Comparison of ENCODE assay signal across 18 cellular contexts in genomic region chr10:11520892-11521291, GRCh38.
DNase-seq lines count a peak whose midpoint lies in the region; ATAC-seq, FAIRE-seq and TF ChIP-seq lines count a peak whose summit lies in the region.
"Had no signal": no experiment of that assay in that cellular context is flagged by ENCODE, and none has a peak within 500 bp of the region (broad histone marks: within the 10 kb centered on the region; RNA-seq: fewer than 3 reads in every experiment).

No MANE protein-coding gene starts in this region.

- H3K36me3 ChIP-seq in RWPE2 (ENCODE audit: low read depth): peaks cover 10% of the 10 kb centered on the region
- peaks cover 0 to 3% (median 0%) of the 10 kb centered on the region in 5 donors for H3K36me3 ChIP-seq in subcutaneous abdominal adipose tissue (ENCODE audit: control insufficient read depth in 5 of 5, insufficient read depth in 5 of 5, low read length in 5 of 5)

- H3K9me3 ChIP-seq in RWPE2 (ENCODE audit: severe bottlenecking) (no peaks in the 10 kb centered on the region), subcutaneous abdominal adipose tissue (ENCODE audit: control insufficient read depth in 5 of 5, low read length in 5 of 5) (no peaks in the 10 kb centered on the region)
- H3K9me3 ChIP-seq: BLaER1, HAP-1, SJCRH30 had no signal

- peak; percentile 5 for FAIRE-seq in GM18507 (lab: Jason Lieb, UNC)
- peak; percentile 45 for FAIRE-seq in endometrium (lab: Jason Lieb, UNC)

- H3K9ac ChIP-seq in subcutaneous abdominal adipose tissue (ENCODE audit: low read length in 5 of 5): no peak overlapping the region
- H3K9ac ChIP-seq: BLaER1 had no signal

- peak; percentile 24 for TF ChIP-seq CTCF in RWPE2 (IDR thresholded peaks at IDR 0.05; ENCODE audit: poor library complexity, severe bottlenecking)

- ATAC-seq in RWPE2 (ENCODE audit: low read depth): no peak
- ATAC-seq in HG03520 (IDR thresholded peaks at IDR 0.05; ENCODE audit: unreplicated experiment): no peak
- ATAC-seq in HG03025 (IDR thresholded peaks at IDR 0.05; ENCODE audit: low FRiP score, unreplicated experiment): no peak
- no peak for ATAC-seq in HG03521 (IDR thresholded peaks at IDR 0.05; ENCODE audit: unreplicated experiment)

- DNase-seq in GM18507 (ENCODE audit: extremely low spot score, insufficient read length, low read depth) (no peak), RWPE2 (ENCODE audit: low spot score) (no peak), D341Med (ENCODE audit: low spot score) (no peak)
- DNase-seq: CD8-positive, alpha-beta memory T cell; DMS 273 treated with DMSO at 0.1 percent for 48 hours; NCI-H1417; NCI-H2029; NCI-H510A treated with DMSO at 0.1 percent for 48 hours; RPMI8226; SJCRH30; SW 1271 had no signal

- H3K27me3 ChIP-seq in RWPE2 (ENCODE audit: insufficient read depth, poor library complexity, severe bottlenecking): no peaks in the 10 kb centered on the region
- no peaks in the 10 kb centered on the region for H3K27me3 ChIP-seq in subcutaneous abdominal adipose tissue (ENCODE audit: control insufficient read depth in 5 of 5, insufficient read depth in 4 of 5, low read length in 5 of 5)
- H3K27me3 ChIP-seq: BLaER1, SJCRH30 had no signal

- no peaks in the 10 kb centered on the region for H3K4me1 ChIP-seq in RWPE2 (ENCODE audit: insufficient read depth, poor library complexity, severe bottlenecking)
- peaks cover 2 to 32% (median 20%) of the 10 kb centered on the region in 5 donors for H3K4me1 ChIP-seq in subcutaneous abdominal adipose tissue (ENCODE audit: control insufficient read depth in 5 of 5, insufficient read depth in 5 of 5, low read length in 5 of 5)
- H3K4me1 ChIP-seq: HAP-1, SJCRH30 had no signal

- H3K27ac ChIP-seq in RWPE2 (ENCODE audit: poor library complexity, severe bottlenecking) (no peak overlapping the region), subcutaneous abdominal adipose tissue (ENCODE audit: low read depth, low read length) (peak overlapping the region; percentile 3)
- H3K27ac ChIP-seq: BLaER1, SJCRH30 had no signal

- H3K4me3 ChIP-seq in RWPE2 (ENCODE audit: severe bottlenecking): no peak overlapping the region
- H3K4me3 ChIP-seq in subcutaneous abdominal adipose tissue (ENCODE audit: low read depth in 1 of 5, low read length in 5 of 5): no peak overlapping the region
- H3K4me3 ChIP-seq: BLaER1, HAP-1, SJCRH30 had no signal
